In genomic region chr3:25542571-25543039, GRCh38 we compare ENCODE assay signal across 1 cellular context.
A peak's percentile ranks its signal among the peaks of the same experiment; 100 is the strongest.
TF ChIP-seq lines count a peak whose summit lies in the region.

No MANE protein-coding gene starts in this region.

TF ChIP-seq in HEK293, 187 proteins besides CTCF, POLR2A, EP300 and RAD21 (continued from another document):
- TF ChIP-seq ZBTB10 (tag by site-specific recombination; IDR thresholded peaks at IDR 0.05) (no peak), ELK4 (IDR thresholded peaks at IDR 0.05; ENCODE audit: borderline replicate concordance, low read depth, low read length) (no peak), ZIC2 (tag by site-specific recombination; IDR thresholded peaks at IDR 0.05) (no peak), ZNF292 (tag by site-specific recombination; IDR thresholded peaks at IDR 0.05; ENCODE audit: borderline replicate concordance, low read depth) (no peak), PRDM6 (tag by site-specific recombination; IDR thresholded peaks at IDR 0.05) (peak; percentile 69), TRIM28 (IDR thresholded peaks at IDR 0.05; ENCODE audit: borderline replicate concordance, low read length) (peak; percentile 82), ZBTB20 (tag by site-specific recombination; IDR thresholded peaks at IDR 0.05) (no peak), ZNF792 (tag by site-specific recombination; IDR thresholded peaks at IDR 0.05) (no peak), YY2 (tag by site-specific recombination; IDR thresholded peaks at IDR 0.05) (no peak), ZNF391 (tag by site-specific recombination; IDR thresholded peaks at IDR 0.05; ENCODE audit: borderline replicate concordance, low read depth) (no peak), ZNF777 (tag by site-specific recombination; IDR thresholded peaks at IDR 0.05; ENCODE audit: borderline replicate concordance) (no peak), ZNF747 (tag by site-specific recombination; IDR thresholded peaks at IDR 0.05) (no peak), SETDB1 (IDR thresholded peaks at IDR 0.05; ENCODE audit: insufficient read length, low read length) (no peak), ZNF48 (tag by site-specific recombination; IDR thresholded peaks at IDR 0.05) (no peak), ZNF488 (tag by site-specific recombination; IDR thresholded peaks at IDR 0.05) (0 out of 2 replicates have a peak, but pooled peaks have one; percentile 31), ZNF394 (tag by site-specific recombination; IDR thresholded peaks at IDR 0.05; ENCODE audit: borderline replicate concordance) (no peak), ZXDB (tag by site-specific recombination; IDR thresholded peaks at IDR 0.05) (0 out of 2 replicates have a peak, but pooled peaks have one; percentile 46), ZNF221 (tag by site-specific recombination; IDR thresholded peaks at IDR 0.05; ENCODE audit: borderline replicate concordance) (no peak), WT1 (tag by site-specific recombination; IDR thresholded peaks at IDR 0.05) (peak; percentile 94), ZNF654 (tag by site-specific recombination; IDR thresholded peaks at IDR 0.05; ENCODE audit: low read depth) (no peak), ZNF624 (tag by site-specific recombination; IDR thresholded peaks at IDR 0.05) (no peak), TCF7L2 (IDR thresholded peaks at IDR 0.05; ENCODE audit: borderline replicate concordance, low read depth, low read length) (peak; percentile 35; the same call in 1 of the 2 replicates), INSM2 (tag by site-specific recombination; IDR thresholded peaks at IDR 0.05) (0 out of 2 replicates have a peak, but pooled peaks have one; percentile 47), ZNF398 (tag by site-specific recombination; IDR thresholded peaks at IDR 0.05) (no peak), ZNF596 (tag by site-specific recombination; IDR thresholded peaks at IDR 0.05) (no peak), ZNF473 (tag by site-specific recombination; IDR thresholded peaks at IDR 0.05) (no peak), ZNF132 (tag by site-specific recombination; IDR thresholded peaks at IDR 0.05; ENCODE audit: borderline replicate concordance) (no peak), ZNF416 (tag by site-specific recombination; IDR thresholded peaks at IDR 0.05) (no peak), ZNF433 (tag by site-specific recombination; IDR thresholded peaks at IDR 0.05; ENCODE audit: low read depth) (no peak), ZNF629 (tag by site-specific recombination; IDR thresholded peaks at IDR 0.05) (0 out of 2 replicates have a peak, but pooled peaks have one; percentile 35), ZNF548 (tag by site-specific recombination; IDR thresholded peaks at IDR 0.05) (no peak), ZSCAN4 (tag by site-specific recombination; IDR thresholded peaks at IDR 0.05) (no peak), ZNF837 (tag by site-specific recombination; IDR thresholded peaks at IDR 0.05) (no peak), ZNF776 (tag by site-specific recombination; IDR thresholded peaks at IDR 0.05; ENCODE audit: borderline replicate concordance) (no peak), ZNF670 (tag by site-specific recombination; IDR thresholded peaks at IDR 0.05; ENCODE audit: low read depth) (no peak), MYNN (tag by site-specific recombination; IDR thresholded peaks at IDR 0.05; ENCODE audit: borderline replicate concordance) (no peak), ZNF513 (tag by site-specific recombination; IDR thresholded peaks at IDR 0.05) (no peak), SP7 (tag by site-specific recombination; IDR thresholded peaks at IDR 0.05) (no peak), OSR2 (tag by site-specific recombination; IDR thresholded peaks at IDR 0.05) (peak; percentile 82), ZNF626 (tag by site-specific recombination; IDR thresholded peaks at IDR 0.05) (no peak), ZSCAN18 (tag by site-specific recombination; IDR thresholded peaks at IDR 0.05) (no peak), ZBTB17 (tag by site-specific recombination; IDR thresholded peaks at IDR 0.05) (no peak)
